22 cellular contexts compared by ENCODE assay signal in the genomic region with DNA sequence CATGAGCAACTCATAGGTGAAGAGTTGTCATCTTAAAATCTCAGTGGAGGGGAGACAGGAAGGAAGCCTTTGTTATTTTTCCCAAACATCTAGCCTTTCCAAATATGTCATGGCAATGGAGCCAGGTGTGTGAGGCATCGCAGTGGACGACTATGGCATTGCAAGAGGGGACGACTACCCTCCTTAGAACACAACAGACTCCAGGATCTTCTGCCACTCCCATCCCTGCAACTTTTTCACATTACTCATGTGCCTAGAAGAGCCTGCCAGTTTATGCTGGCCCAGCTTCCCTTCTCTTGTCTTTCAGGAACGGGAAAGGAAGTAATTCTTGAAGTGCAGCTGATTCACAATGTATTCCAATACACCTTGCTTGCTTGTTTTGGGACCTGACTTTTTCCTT.
"Had no signal": no experiment of that assay in that cellular context is flagged by ENCODE, and none has a peak within 500 bp of the region (broad histone marks: within the 10 kb centered on the region; RNA-seq: fewer than 3 reads in every experiment).

No MANE protein-coding gene starts in this region.

- H3K9me3 ChIP-seq: adrenal gland, gastrocnemius medialis, sigmoid colon, thyroid gland, uterus had no signal

- FAIRE-seq: astrocyte, bronchial epithelial cell had no signal

- H3K4me1 ChIP-seq: adrenal gland, gastrocnemius medialis, sigmoid colon, spleen, thyroid gland, uterus had no signal

- ATAC-seq: activated CD4-positive, alpha-beta T cell treated with anti-CD3 and anti-CD28 coated beads for 36 hours; activated naive CD4-positive, alpha-beta T cell treated with anti-CD3 and anti-CD28 coated beads, Interleukin-2, amount 50 U/mL, for 72 hours; effector memory CD8-positive, alpha-beta T cell; gastrocnemius medialis had no signal

- H3K27me3 ChIP-seq: adrenal gland, gastrocnemius medialis, sigmoid colon, spleen, thyroid gland, uterus had no signal

- H3K4me3 Mint-ChIP-seq: activated CD4-positive, alpha-beta T cell treated with anti-CD3 and anti-CD28 coated beads for 36 hours; activated T-helper 1 cell treated with anti-CD3 and anti-CD28 coated beads, Interleukin-12 subunit alpha, Interleukin-12 subunit beta, Interleukin-2, Interleukin-4 antibody, amounts not matched to agents 30 ng/mL and 10 ng/mL and 1 ng/mL, durations not matched to agents 14 hours and 24 hours and 36 hours; effector memory CD8-positive, alpha-beta T cell; nephron had no signal

- H3K27ac ChIP-seq: adrenal gland, gastrocnemius medialis, sigmoid colon, spleen, thyroid gland, uterus had no signal

- H3K4me1 Mint-ChIP-seq: activated CD4-positive, alpha-beta T cell treated with anti-CD3 and anti-CD28 coated beads for 36 hours; nephron had no signal

- H3K27ac Mint-ChIP-seq: activated CD4-positive, alpha-beta T cell treated with anti-CD3 and anti-CD28 coated beads for 36 hours; activated naive CD4-positive, alpha-beta T cell treated with anti-CD3 and anti-CD28 coated beads, Interleukin-2, amount 50 U/mL, for 72 hours; activated T-helper 1 cell treated with anti-CD3 and anti-CD28 coated beads, Interleukin-12 subunit alpha, Interleukin-12 subunit beta, Interleukin-2, Interleukin-4 antibody, amounts not matched to agents 30 ng/mL and 10 ng/mL and 1 ng/mL, durations not matched to agents 14 hours and 24 hours and 36 hours; effector memory CD8-positive, alpha-beta T cell; nephron had no signal

- DNase-seq: activated CD4-positive, alpha-beta T cell treated with anti-CD3 and anti-CD28 coated beads for 36 hours; activated CD4-positive, alpha-beta T cell treated with anti-CD3 and anti-CD28 coated beads, Interleukin-2, amount 50 U/mL, for 48 hours; activated gamma-delta T cell treated with Interleukin-2 at 50 U/mL for 16 hours; adrenal gland; cerebellar nuclear complex; effector memory CD8-positive, alpha-beta T cell; gastrocnemius medialis; head of caudate nucleus; posterior cingulate gyrus; sigmoid colon; spleen; stimulated activated CD8-positive, alpha-beta memory T cell treated with anti-CD3 and anti-CD28 coated beads, Interleukin-4, amount 100 ng/mL, for 48 hours; stimulated activated naive CD4-positive, alpha-beta T cell treated with Interleukin-2 at 50 U/mL for 16 hours; SW 1271; T-helper 2 cell; thyroid gland; uterus had no signal

- H3K27me3 Mint-ChIP-seq: activated CD4-positive, alpha-beta T cell treated with anti-CD3 and anti-CD28 coated beads for 36 hours had no signal

- H3K36me3 ChIP-seq: adrenal gland, gastrocnemius medialis, sigmoid colon, spleen, thyroid gland, uterus had no signal

- H3K9me3 Mint-ChIP-seq: activated T-helper 1 cell treated with anti-CD3 and anti-CD28 coated beads, Interleukin-12 subunit alpha, Interleukin-12 subunit beta, Interleukin-2, Interleukin-4 antibody, amounts not matched to agents 30 ng/mL and 10 ng/mL and 1 ng/mL, durations not matched to agents 14 hours and 24 hours and 36 hours had no signal

- H3K36me3 Mint-ChIP-seq: activated naive CD4-positive, alpha-beta T cell treated with anti-CD3 and anti-CD28 coated beads, Interleukin-2, amount 50 U/mL, for 72 hours had no signal

- H3K4me3 ChIP-seq: adrenal gland, gastrocnemius medialis, sigmoid colon, spleen, thyroid gland, uterus had no signal
